In the genomic region with DNA sequence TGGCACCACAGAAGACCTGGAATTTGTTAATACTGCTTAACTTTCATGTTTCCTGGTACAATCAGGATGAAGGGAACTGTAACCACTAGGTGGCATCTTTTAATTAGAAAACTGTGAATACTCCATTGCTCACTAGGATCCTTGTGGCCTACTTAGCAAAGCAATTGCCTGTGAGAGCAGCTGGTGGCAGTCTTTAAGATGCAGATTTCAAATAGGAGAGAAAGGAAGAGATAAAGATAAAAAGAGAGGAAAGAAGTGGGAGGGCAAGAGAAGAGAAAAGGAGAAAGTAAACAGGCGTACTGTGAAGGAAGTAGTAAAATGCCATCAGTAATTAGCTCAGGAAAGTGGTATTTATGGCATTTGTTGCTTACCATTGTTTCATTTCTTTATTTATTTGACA, we compare ENCODE assay signal across 8 cellular contexts.
DNase-seq lines count a peak whose midpoint lies in the region; ATAC-seq and TF ChIP-seq lines count a peak whose summit lies in the region.

No MANE protein-coding gene starts in this region.

- BruUV-seq in MCF 10A (replicated peaks; lab: Mats Ljungman, UMichigan), result no TSS peak

- peak overlapping the region; percentile 26 for H3K27ac Mint-ChIP-seq in MCF 10A (ENCODE audit: low read depth, unreplicated experiment)

- POLR2A ChIA-PET in MCF 10A (lab: Yijun Ruan, JAX), result interaction anchor here (0.6 to 1.6 kb wide), 16 partner anchors 10 to 882 kb away, joined by 3 to 9 read pairs (median 3); a partner anchor contains a TSS

- H3K27me3 Mint-ChIP-seq in MCF 10A (ENCODE audit: insufficient read depth, unreplicated experiment), result no peaks in the 10 kb centered on the region

- peak; percentile 80 for ATAC-seq in stimulated activated naive CD8-positive, alpha-beta T cell treated with anti-CD3 and anti-CD28 coated beads, Interleukin-15, Interleukin-2, amounts not matched to agents 100 U/mL and 50 U/mL, for 24 hours
- no peak for ATAC-seq in HG02763 (IDR thresholded peaks at IDR 0.05; ENCODE audit: unreplicated experiment)
- no peak for ATAC-seq in GM21528 (IDR thresholded peaks at IDR 0.05; ENCODE audit: low FRiP score, unreplicated experiment)

- peak; percentile 98 for DNase-seq in DMS79 treated with DMSO at 0.1 percent for 48 hours (lab: John Stamatoyannopoulos, UW)
- DNase-seq in HS-5 (ENCODE audit: low read depth), result peak; percentile 56
- DNase-seq in NCI-H774 (lab: John Stamatoyannopoulos, UW), result peak; percentile 46
- DNase-seq in MCF 10A (ENCODE audit: unreplicated experiment), result peak; percentile 74
- peak; percentile 84 for DNase-seq in iris pigment epithelial cell (ENCODE audit: low read depth)
- no peak for DNase-seq in stimulated activated naive CD8-positive, alpha-beta T cell treated with anti-CD3 and anti-CD28 coated beads, Interleukin-15, Interleukin-2, amounts not matched to agents 100 U/mL and 50 U/mL, for 24 hours

- CTCF ChIA-PET in MCF 10A (lab: Yijun Ruan, JAX), result interaction anchor here (0.6 to 4.8 kb wide), 38 partner anchors 8 to 1108 kb away, joined by 3 to 58 read pairs (median 5); no protein-coding TSS in a partner anchor

- peak; percentile 52 for TF ChIP-seq CTCF in MCF 10A (IDR thresholded peaks at IDR 0.05; ENCODE audit: unreplicated experiment)

- H3K9me3 Mint-ChIP-seq in MCF 10A (ENCODE audit: unreplicated experiment), result peaks cover 2% of the 10 kb centered on the region

- H3K36me3 Mint-ChIP-seq in MCF 10A (ENCODE audit: insufficient read depth, unreplicated experiment), result no peaks in the 10 kb centered on the region

- H3K4me3 Mint-ChIP-seq in MCF 10A (ENCODE audit: unreplicated experiment), result no peak overlapping the region

- peaks cover 29% of the 10 kb centered on the region for H3K4me1 Mint-ChIP-seq in MCF 10A (ENCODE audit: insufficient read depth, unreplicated experiment)

- intact Hi-C loops in MCF 10A (cut with micrococcal nuclease), result loop anchor here (2.0 to 5.0 kb wide), 3 partner anchors 315 to 908 kb away; no protein-coding TSS in a partner anchor
